Comparison of ENCODE assay signal across 24 cellular contexts in the genomic region with DNA sequence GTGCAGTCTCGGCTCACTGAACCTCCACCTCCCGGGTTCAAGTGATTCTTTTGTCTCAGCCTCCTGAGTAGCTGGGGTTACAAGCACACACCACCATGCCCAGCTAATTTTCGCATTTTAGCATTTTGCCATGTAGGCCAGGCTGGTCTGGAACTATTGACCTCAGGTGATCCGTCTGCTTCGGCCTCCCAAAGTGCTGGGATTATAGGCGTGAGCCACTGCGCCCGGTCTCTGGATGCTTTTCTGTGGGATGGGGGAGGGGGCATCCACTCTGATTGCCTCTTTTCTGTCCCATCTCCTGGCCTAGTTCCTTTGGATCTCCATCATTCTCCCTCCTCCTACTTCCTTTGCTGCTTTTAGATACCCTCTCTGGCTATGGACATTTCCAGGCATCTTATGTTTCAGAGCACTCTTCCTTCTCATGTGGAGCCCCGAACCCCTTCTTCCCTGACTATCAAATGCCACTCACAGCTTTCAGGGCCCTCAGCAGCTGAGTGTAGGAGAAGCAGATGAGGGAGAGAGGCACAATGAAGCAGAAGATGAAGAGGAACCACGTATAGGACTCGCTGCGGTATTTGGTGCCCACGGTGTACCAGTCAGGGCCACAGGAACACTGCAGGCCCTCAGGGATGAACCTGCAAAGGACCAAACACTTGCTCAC. TPM values are rescaled to one million over a fixed set of nuclear protein-coding genes. Genes with fewer than 3 reads are reported as not detected.
DNase-seq lines count a peak whose midpoint lies in the region; ATAC-seq and TF ChIP-seq lines count a peak whose summit lies in the region.
"Had no signal": no experiment of that assay in that cellular context is flagged by ENCODE, and none has a peak within 500 bp of the region (broad histone marks: within the 10 kb centered on the region; RNA-seq: fewer than 3 reads in every experiment).

No MANE protein-coding gene starts in this region.

- no peak for TF ChIP-seq CTCF in PC-3 (conservative IDR thresholded peaks at IDR 0.05; ENCODE audit: low read depth, low read length)
- TF ChIP-seq CTCF in body of pancreas (IDR thresholded peaks at IDR 0.05): no peak

- H3K4me2 ChIP-seq in PC-3 (ENCODE audit: low read length): no peak overlapping the region
- H3K4me2 ChIP-seq: BLaER1 had no signal

- H3K27me3 ChIP-seq in PC-3 (ENCODE audit: low read length) (no peaks in the 10 kb centered on the region), body of pancreas (no peaks in the 10 kb centered on the region)
- H3K27me3 ChIP-seq: BLaER1, SJSA1 had no signal

- peak; percentile 7 for ATAC-seq in activated naive CD8-positive, alpha-beta T cell treated with anti-CD3 and anti-CD28 coated beads, Interleukin-2, amount 50 U/mL, for 24 hours
- ATAC-seq in PC-3 (peak; percentile 20), left lobe of liver (peak; percentile 14), body of pancreas (no peak), GM19351 (IDR thresholded peaks at IDR 0.05; ENCODE audit: unreplicated experiment) (no peak)
- ATAC-seq: Right ventricle myocardium inferior had no signal

- DNase-seq in activated naive CD8-positive, alpha-beta T cell treated with anti-CD3 and anti-CD28 coated beads, Interleukin-2, amount 50 U/mL, for 24 hours: no peak
- no peak for DNase-seq in activated naive CD8-positive, alpha-beta T cell treated with anti-CD3 and anti-CD28 coated beads for 36 hours
- DNase-seq in PC-3 (no peak), left lobe of liver (ENCODE audit: low spot score) (no peak), body of pancreas (no peak)
- DNase-seq in stimulated activated CD4-positive, alpha-beta T cell treated with anti-CD3 and anti-CD28 coated beads, Interleukin-2, amount 100 ng/mL, for 48 hours: no peak
- DNase-seq in activated CD4-positive, alpha-beta T cell treated with anti-CD3 and anti-CD28 coated beads, Interleukin-2, amount 50 U/mL, for 48 hours: no peak
- DNase-seq: 8988T; CD4-positive, CD25-positive, alpha-beta regulatory T cell; Kasumi-1; MV-4-11; NCI-H1105; NCI-H146; NCI-H1930; NCI-H2107; NCI-H524 treated with DMSO at 0.1 percent for 48 hours; NCI-H774 had no signal

- no peaks in the 10 kb centered on the region for H3K9me3 ChIP-seq in PC-3 (ENCODE audit: low read length)
- no peaks in the 10 kb centered on the region for H3K9me3 ChIP-seq in body of pancreas
- H3K9me3 ChIP-seq: SJSA1 had no signal

- intact Hi-C loops in PC-3 (cut with micrococcal nuclease): no loop called here
- intact Hi-C loops in body of pancreas (cut with DNase I): no loop called here

- H3K4me1 ChIP-seq in PC-3 (ENCODE audit: insufficient read depth, low read length) (no peaks in the 10 kb centered on the region), body of pancreas (peaks cover 16% of the 10 kb centered on the region)

- peaks cover 54% of the 10 kb centered on the region for H3K36me3 Mint-ChIP-seq in activated naive CD8-positive, alpha-beta T cell treated with anti-CD3 and anti-CD28 coated beads, Interleukin-2, amount 50 U/mL, for 24 hours (ENCODE audit: low read depth)
- H3K36me3 Mint-ChIP-seq in activated naive CD8-positive, alpha-beta T cell treated with anti-CD3 and anti-CD28 coated beads for 36 hours: peaks cover 49% of the 10 kb centered on the region

- no peaks in the 10 kb centered on the region for H3K9me2 ChIP-seq in PC-3 (replicated peaks; ENCODE audit: low read length)

- H3K9me3 Mint-ChIP-seq in activated naive CD8-positive, alpha-beta T cell treated with anti-CD3 and anti-CD28 coated beads, Interleukin-2, amount 50 U/mL, for 24 hours: peaks cover 16% of the 10 kb centered on the region
- H3K9me3 Mint-ChIP-seq in activated naive CD8-positive, alpha-beta T cell treated with anti-CD3 and anti-CD28 coated beads for 36 hours: peaks cover 14% of the 10 kb centered on the region

- H3K4me1 Mint-ChIP-seq in activated naive CD8-positive, alpha-beta T cell treated with anti-CD3 and anti-CD28 coated beads, Interleukin-2, amount 50 U/mL, for 24 hours: peaks cover 20% of the 10 kb centered on the region
- H3K4me1 Mint-ChIP-seq in activated naive CD8-positive, alpha-beta T cell treated with anti-CD3 and anti-CD28 coated beads for 36 hours: peaks cover 13% of the 10 kb centered on the region

- POLR2A ChIA-PET in PC-3 (lab: Charles Lee; ENCODE audit: unreplicated experiment): no interaction called here

- WGBS in body of pancreas, 2 donors: 91 to 94% methylated on average over 12 to 13 of the region's 13 CpGs

- peaks cover 3% of the 10 kb centered on the region for H3F3A ChIP-seq in PC-3 (ENCODE audit: low read length, unreplicated experiment)

- H3K4me3 Mint-ChIP-seq in activated naive CD8-positive, alpha-beta T cell treated with anti-CD3 and anti-CD28 coated beads, Interleukin-2, amount 50 U/mL, for 24 hours: no peak overlapping the region
- no peak overlapping the region for H3K4me3 Mint-ChIP-seq in activated naive CD8-positive, alpha-beta T cell treated with anti-CD3 and anti-CD28 coated beads for 36 hours
- H3K4me3 Mint-ChIP-seq: CD4-positive, CD25-positive, alpha-beta regulatory T cell had no signal

- H4K20me1 ChIP-seq in PC-3 (ENCODE audit: low read length): no peaks in the 10 kb centered on the region
- H4K20me1 ChIP-seq: BLaER1 had no signal

- peaks cover 27% of the 10 kb centered on the region for H3K36me3 ChIP-seq in PC-3 (ENCODE audit: low read depth, low read length)
- peaks cover 0 to 4% of the 10 kb centered on the region in 2 donors for H3K36me3 ChIP-seq in body of pancreas (replicated peaks in 1 of 2; ENCODE audit: insufficient read depth in 1 of 2, low read depth in 2 of 2)

- no peaks in the 10 kb centered on the region for H3K27me3 Mint-ChIP-seq in activated naive CD8-positive, alpha-beta T cell treated with anti-CD3 and anti-CD28 coated beads, Interleukin-2, amount 50 U/mL, for 24 hours
- H3K27me3 Mint-ChIP-seq in activated naive CD8-positive, alpha-beta T cell treated with anti-CD3 and anti-CD28 coated beads for 36 hours: peaks cover 4% of the 10 kb centered on the region
- H3K27me3 Mint-ChIP-seq: CD4-positive, CD25-positive, alpha-beta regulatory T cell had no signal

- no peak overlapping the region for H3K9ac ChIP-seq in PC-3 (ENCODE audit: low read length)
- H3K9ac ChIP-seq: BLaER1 had no signal

- H3K79me2 ChIP-seq in PC-3 (ENCODE audit: low read length): no peaks in the 10 kb centered on the region

- BruUV-seq in PC-3 (replicated peaks; lab: Mats Ljungman, UMichigan): no TSS peak

- no peak overlapping the region for H2AFZ ChIP-seq in PC-3 (ENCODE audit: low read length)

- H3K4me3 ChIP-seq in PC-3 (ENCODE audit: low read length) (no peak overlapping the region), body of pancreas (no peak overlapping the region)
- H3K4me3 ChIP-seq: BLaER1, SJSA1 had no signal

- H3K27ac ChIP-seq in PC-3 (ENCODE audit: low read length): no peak overlapping the region
- no peak overlapping the region for H3K27ac ChIP-seq in body of pancreas
- H3K27ac ChIP-seq: BLaER1, HL-60, SJSA1 had no signal

- CTCF ChIA-PET in PC-3 (lab: Charles Lee): no interaction called here

- TF ChIP-seq POLR2A in body of pancreas (IDR thresholded peaks at IDR 0.05): no peak

- H3K27ac Mint-ChIP-seq in activated naive CD8-positive, alpha-beta T cell treated with anti-CD3 and anti-CD28 coated beads, Interleukin-2, amount 50 U/mL, for 24 hours: no peak overlapping the region
- no peak overlapping the region for H3K27ac Mint-ChIP-seq in activated naive CD8-positive, alpha-beta T cell treated with anti-CD3 and anti-CD28 coated beads for 36 hours
- H3K27ac Mint-ChIP-seq: CD4-positive, CD25-positive, alpha-beta regulatory T cell had no signal

RNA-seq across cellular contexts. Expression of gene OPN1SW, which starts 1.4 kb away (rescaled TPM):
- not detected for total RNA-seq in activated naive CD8-positive, alpha-beta T cell treated with anti-CD3 and anti-CD28 coated beads for 36 hours
- not detected in 2 replicates for total RNA-seq in PC-3 (2014; rRNA removed)
- not detected for total RNA-seq in left lobe of liver
- not detected for total RNA-seq in body of pancreas
- total RNA-seq: CD4-positive, CD25-positive, alpha-beta regulatory T cell; H4; M059J; Right ventricle myocardium inferior; SJSA1 had no signal

RNA-seq across cellular contexts. Expression of gene CCDC136, which starts 17.6 kb away (rescaled TPM):
- 10 to 100 TPM; 10.8 to 11.0 TPM for total RNA-seq in activated naive CD8-positive, alpha-beta T cell treated with anti-CD3 and anti-CD28 coated beads for 36 hours
- total RNA-seq in PC-3 (2014; rRNA removed): 9.8 and 10.5 TPM in 2 replicates
- total RNA-seq in left lobe of liver: 0.40 TPM
- total RNA-seq in body of pancreas: 1 to 10 TPM in 1 of 2 donors, under 1 TPM in 1; 0.99 to 3.6 TPM

RNA-seq across cellular contexts. Expression of gene CALU, which starts 35.0 kb away (rescaled TPM):
- total RNA-seq in activated naive CD8-positive, alpha-beta T cell treated with anti-CD3 and anti-CD28 coated beads for 36 hours: 10 to 100 TPM; 42.2 to 44.5 TPM
- total RNA-seq in PC-3 (2014; rRNA removed) (169 and 205 TPM in 2 replicates), left lobe of liver (27.5 TPM), body of pancreas (10 to 100 TPM; 36.3 to 45.8 TPM)

RNA-seq across cellular contexts. Expression of gene FLNC, which starts 56.0 kb away (rescaled TPM):
- total RNA-seq in activated naive CD8-positive, alpha-beta T cell treated with anti-CD3 and anti-CD28 coated beads for 36 hours: under 1 TPM; 0.12 to 0.23 TPM
- 88.7 and 121 TPM in 2 replicates for total RNA-seq in PC-3 (2014; rRNA removed)
- total RNA-seq in left lobe of liver: 0.55 TPM
- total RNA-seq in body of pancreas: 1 to 10 TPM; 1.8 to 4.0 TPM
- total RNA-seq: CD4-positive, CD25-positive, alpha-beta regulatory T cell had no signal

Comparison
In these comparisons a context has a peak if more than half of its experiments do, and no peak if none do; other contexts are left out.
1. ATAC-seq: peak in activated naive CD8-positive, alpha-beta T cell treated with anti-CD3 and anti-CD28 coated beads, Interleukin-2, amount 50 U/mL, for 24 hours (single experiment), PC-3 (single experiment) and left lobe of liver (single experiment); none in body of pancreas (single experiment) and GM19351 (single experiment).